Comparison of ENCODE assay signal across 23 cellular contexts in genomic region chr6:13314806-13315205, GRCh38. TPM values are rescaled to one million over a fixed set of nuclear protein-coding genes. Genes with fewer than 3 reads are reported as not detected.
A peak's percentile ranks its signal among the peaks of the same experiment; 100 is the strongest.
DNase-seq lines count a peak whose midpoint lies in the region; ATAC-seq and TF ChIP-seq lines count a peak whose summit lies in the region.
"Had no signal": no experiment of that assay in that cellular context is flagged by ENCODE, and none has a peak within 500 bp of the region (broad histone marks: within the 10 kb centered on the region; RNA-seq: fewer than 3 reads in every experiment).

No MANE protein-coding gene starts in this region.

- no peaks in the 10 kb centered on the region for H3K9me3 Mint-ChIP-seq in nephron
- H3K9me3 Mint-ChIP-seq: CD14-positive monocyte; CD4-positive, alpha-beta memory T cell; CD4-positive, CD25-positive, alpha-beta regulatory T cell; CD8-positive, alpha-beta memory T cell had no signal

- no peak overlapping the region for H3K4me3 Mint-ChIP-seq in T-helper 17 cell
- H3K4me3 Mint-ChIP-seq in nephron = no peak overlapping the region
- H3K4me3 Mint-ChIP-seq: CD14-positive monocyte; CD4-positive, alpha-beta memory T cell; CD4-positive, CD25-positive, alpha-beta regulatory T cell had no signal

- no peaks in the 10 kb centered on the region for H3K9me3 ChIP-seq in T-helper 17 cell (ENCODE audit: control insufficient read depth, low read length, poor library complexity, severe bottlenecking)
- H3K9me3 ChIP-seq: BE2C, BLaER1 had no signal

- no peaks in the 10 kb centered on the region for H3K27me3 Mint-ChIP-seq in T-helper 17 cell
- H3K27me3 Mint-ChIP-seq in nephron (ENCODE audit: low read depth) = no peaks in the 10 kb centered on the region
- H3K27me3 Mint-ChIP-seq: CD4-positive, alpha-beta memory T cell; CD4-positive, CD25-positive, alpha-beta regulatory T cell; CD8-positive, alpha-beta memory T cell had no signal

- DNase-seq in SK-MEL-5 (ENCODE audit: low read depth, low spot score) = peak; percentile 50
- DNase-seq in T-helper 17 cell = no peak
- DNase-seq in epidermal melanocyte (ENCODE audit: insufficient read length, low spot score) = no peak
- DNase-seq in stimulated activated CD4-positive, alpha-beta T cell treated with anti-CD3 and anti-CD28 coated beads, Interleukin-4, amount 100 ng/mL, for 4 hours = no peak
- DNase-seq: 8988T; ACHN; BE2C; C1 segment of cervical spinal cord; CD4-positive, alpha-beta memory T cell; CD4-positive, CD25-positive, alpha-beta regulatory T cell; CD8-positive, alpha-beta memory T cell; COR-L47; DMS 273 treated with DMSO at 0.1 percent for 48 hours; DMS153; DMS53; DMS79; DND-41; EL; GDM1 had no signal

- H3K27ac Mint-ChIP-seq in T-helper 17 cell (peak overlapping the region; percentile 47), nephron (peak overlapping the region in 2 of 3 experiments; percentile 29 to 42)
- H3K27ac Mint-ChIP-seq: CD4-positive, CD25-positive, alpha-beta regulatory T cell had no signal

- in situ Hi-C loops in SK-MEL-5 (cut with HindIII; ENCODE audit: low pct_unique_long_range_greater_than_20kb, low sequenced_read_pairs) = no loop called here

- H3K4me1 Mint-ChIP-seq in T-helper 17 cell (peaks cover 6% of the 10 kb centered on the region), nephron (no peaks in the 10 kb centered on the region)
- H3K4me1 Mint-ChIP-seq: CD14-positive monocyte; CD8-positive, alpha-beta memory T cell had no signal

- no peak for TF ChIP-seq CTCF in nephron (IDR thresholded peaks at IDR 0.05; ENCODE audit: unreplicated experiment in 3 of 3)

- ATAC-seq in T-helper 17 cell = no peak
- ATAC-seq: GM12878 had no signal

- H3K36me3 Mint-ChIP-seq in T-helper 17 cell (ENCODE audit: low read depth) = peaks cover 8% of the 10 kb centered on the region
- peaks cover 86% of the 10 kb centered on the region for H3K36me3 Mint-ChIP-seq in nephron (ENCODE audit: low read depth)

RNA-seq across cellular contexts. Expression of gene TBC1D7, which starts 13.5 kb away (rescaled TPM):
- total RNA-seq in SK-MEL-5 (2014; rRNA removed; shearing (Covaris generic)) = 1,012 and 1,069 TPM in 2 replicates
- 579 and 677 TPM in 2 replicates for polyA plus RNA-seq in SK-MEL-5 (2015; cell fraction: cytosol; rRNA removed)
- 1,086 and 1,093 TPM in 2 replicates for polyA plus RNA-seq in SK-MEL-5 (2015; cell fraction: nucleus; rRNA removed)
- 10 to 100 TPM in 1 of 2 donors, 1 to 10 TPM in 1; 9.1 to 12.4 TPM for total RNA-seq in T-helper 17 cell

Comparison
In these comparisons a context has a peak if more than half of its experiments do, and no peak if none do; other contexts are left out.
1. RNA of gene TBC1D7, which starts 13.5 kb away (total RNA-seq): 1,012 to 1,069 TPM in SK-MEL-5; 9.1 to 12.4 TPM in T-helper 17 cell; every median in the first group is over 10 times any median in the second.